ENCODE assay signal across 16 cellular contexts in the genomic region with DNA sequence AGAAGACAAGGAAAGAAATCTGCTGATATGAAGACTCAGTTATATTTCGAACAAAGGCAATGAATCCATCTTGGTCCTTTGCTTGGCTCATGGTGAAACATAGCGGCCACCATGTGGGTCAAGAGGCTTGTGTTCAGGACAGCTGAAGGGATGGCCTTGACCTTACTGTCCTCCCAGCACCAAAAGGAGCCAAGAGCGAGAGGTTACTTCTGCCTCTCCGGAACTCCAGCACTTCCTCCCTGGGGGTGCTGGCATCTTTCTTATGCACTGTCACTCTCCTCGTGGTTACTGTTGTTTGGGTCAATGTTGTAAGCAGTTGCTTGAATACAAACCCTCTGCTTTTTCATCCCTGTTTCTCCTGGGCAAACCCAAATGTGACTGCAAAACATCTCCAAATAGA.
"Had no signal": no experiment of that assay in that cellular context is flagged by ENCODE, and none has a peak within 500 bp of the region (broad histone marks: within the 10 kb centered on the region; RNA-seq: fewer than 3 reads in every experiment).

No MANE protein-coding gene starts in this region.

- H3K27ac ChIP-seq: coronary artery, esophagus muscularis mucosa, neural progenitor cell, ovary, transverse colon had no signal

- H3K4me3 ChIP-seq: coronary artery, esophagus muscularis mucosa, neural progenitor cell, ovary, transverse colon had no signal

- H3K4me1 Mint-ChIP-seq: neural progenitor cell had no signal

- H3K27me3 ChIP-seq: esophagus muscularis mucosa, neural progenitor cell, ovary, transverse colon had no signal

- H3K4me3 Mint-ChIP-seq: activated CD8-positive, alpha-beta T cell treated with anti-CD3 and anti-CD28 coated beads for 36 hours; activated T-cell treated with anti-CD3 and anti-CD28 coated beads, Interleukin-2, amount 50 U/mL, for 4 hours; neural progenitor cell; WTC11 had no signal

- H3K9me3 ChIP-seq: ovary, transverse colon had no signal

- H3K27ac Mint-ChIP-seq: neural progenitor cell, WTC11 had no signal

- H3K36me3 Mint-ChIP-seq: neural progenitor cell had no signal

- H3K27me3 Mint-ChIP-seq: activated CD8-positive, alpha-beta T cell treated with anti-CD3 and anti-CD28 coated beads for 36 hours had no signal

- H3K4me2 ChIP-seq: neural progenitor cell had no signal

- H3K4me1 ChIP-seq: neural progenitor cell had no signal

- H2AFZ ChIP-seq: neural progenitor cell had no signal

- ATAC-seq: activated CD8-positive, alpha-beta T cell treated with anti-CD3 and anti-CD28 coated beads for 36 hours; activated T-cell treated with anti-CD3 and anti-CD28 coated beads, Interleukin-2, amount 50 U/mL, for 4 hours; WTC11 had no signal

- DNase-seq: activated CD4-positive, alpha-beta T cell treated with anti-CD3 and anti-CD28 coated beads for 4 hours; activated CD8-positive, alpha-beta T cell treated with anti-CD3 and anti-CD28 coated beads for 36 hours; activated effector memory CD4-positive, alpha-beta T cell treated with Interleukin-2 at 50 U/mL for 16 hours; activated naive CD4-positive, alpha-beta T cell treated with anti-CD3 and anti-CD28 coated beads, Interleukin-2, amount 50 U/mL, for 16 hours; activated T-cell treated with anti-CD3 and anti-CD28 coated beads, Interleukin-2, amount 50 U/mL, for 4 hours; central memory CD4-positive, alpha-beta T cell; hippocampal formation; kidney; ovary; stimulated activated CD4-positive, alpha-beta T cell treated with anti-CD3 and anti-CD28 coated beads, Interleukin-2, amount 100 ng/mL, for 48 hours; substantia nigra; transverse colon had no signal

- H3K36me3 ChIP-seq: esophagus muscularis mucosa, neural progenitor cell, ovary, transverse colon had no signal
